In genomic region chr5:172719211-172719610, GRCh38 we compare ENCODE assay signal across 20 cellular contexts. TPM values are rescaled to one million over a fixed set of nuclear protein-coding genes. Genes with fewer than 3 reads are reported as not detected.
A peak's percentile ranks its signal among the peaks of the same experiment; 100 is the strongest.
DNase-seq lines count a peak whose midpoint lies in the region; ATAC-seq, FAIRE-seq and TF ChIP-seq lines count a peak whose summit lies in the region.
"Had no signal": no experiment of that assay in that cellular context is flagged by ENCODE, and none has a peak within 500 bp of the region (broad histone marks: within the 10 kb centered on the region; RNA-seq: fewer than 3 reads in every experiment).

No MANE protein-coding gene starts in this region.

- no peak overlapping the region for H3K27ac Mint-ChIP-seq in chondrocyte (ENCODE audit: unreplicated experiment)
- H3K27ac Mint-ChIP-seq: B cell; CD4-positive, CD25-positive, alpha-beta regulatory T cell had no signal

- no peak for TF ChIP-seq EP300 in suprapubic skin (IDR thresholded peaks at IDR 0.05)

- H3K27ac ChIP-seq in suprapubic skin = peak overlapping the region; percentile 35
- H3K27ac ChIP-seq: BLaER1 treated with 17β-estradiol and CSF1 and Interleukin-3, amounts not matched to agents 10 nM and 100 nM had no signal

- no peaks in the 10 kb centered on the region for H3K9me3 ChIP-seq in suprapubic skin
- H3K9me3 ChIP-seq: BLaER1 treated with 17β-estradiol and CSF1 and Interleukin-3, amounts not matched to agents 10 nM and 100 nM; HAP-1 had no signal

- no peaks in the 10 kb centered on the region for H3K36me3 Mint-ChIP-seq in chondrocyte (ENCODE audit: low read depth)
- H3K36me3 Mint-ChIP-seq: CD4-positive, CD25-positive, alpha-beta regulatory T cell; CD8-positive, alpha-beta memory T cell had no signal

- no peak for ATAC-seq in GM21786 (IDR thresholded peaks at IDR 0.05; ENCODE audit: unreplicated experiment)
- ATAC-seq in GM19467 (IDR thresholded peaks at IDR 0.05; ENCODE audit: unreplicated experiment) = no peak
- ATAC-seq: K562 had no signal

- TF ChIP-seq CTCF in chondrocyte (IDR thresholded peaks at IDR 0.05) (no peak), fibroblast of mammary gland (conservative IDR thresholded peaks at IDR 0.05; ENCODE audit: control insufficient read depth, insufficient read depth, low read depth, low read length) (no peak), suprapubic skin (IDR thresholded peaks at IDR 0.05) (no peak)

- H3K4me1 Mint-ChIP-seq in chondrocyte (ENCODE audit: low read depth) = peaks cover 22% of the 10 kb centered on the region

- H3K27me3 ChIP-seq in H7 (ENCODE audit: control insufficient read depth, insufficient read depth, low read length) (peaks cover 10% of the 10 kb centered on the region), suprapubic skin (no peaks in the 10 kb centered on the region)
- H3K27me3 ChIP-seq: BLaER1 treated with 17β-estradiol and CSF1 and Interleukin-3, amounts not matched to agents 10 nM and 100 nM had no signal

- no peak for TF ChIP-seq POLR2A in suprapubic skin (IDR thresholded peaks at IDR 0.05)

- H3K27me3 Mint-ChIP-seq in chondrocyte (ENCODE audit: low read depth) = no peaks in the 10 kb centered on the region
- H3K27me3 Mint-ChIP-seq: B cell; CD8-positive, alpha-beta memory T cell had no signal

- DNase-seq in H7 (peak; percentile 7), chondrocyte (ENCODE audit: low spot score) (peak; percentile 18), fibroblast of mammary gland (ENCODE audit: low read depth) (peak; percentile 36), suprapubic skin (ENCODE audit: low spot score in 2 of 2) (no peak), frontal cortex (ENCODE audit: low spot score in 2 of 2) (no peak)
- DNase-seq: CD4-positive, CD25-positive, alpha-beta regulatory T cell; CD8-positive, alpha-beta memory T cell; COR-L47; DMS 273 treated with DMSO at 0.1 percent for 48 hours; DMS53 had no signal

- H3K4me3 Mint-ChIP-seq in chondrocyte (ENCODE audit: unreplicated experiment) = no peak overlapping the region
- H3K4me3 Mint-ChIP-seq: B cell; CD4-positive, CD25-positive, alpha-beta regulatory T cell had no signal

- H3K4me3 ChIP-seq in H7 (ENCODE audit: insufficient read depth, low read depth, low read length) = no peak overlapping the region
- H3K4me3 ChIP-seq in fibroblast of mammary gland (ENCODE audit: control insufficient read depth, low read depth, low read length) = no peak overlapping the region
- H3K4me3 ChIP-seq in suprapubic skin = no peak overlapping the region
- H3K4me3 ChIP-seq: BLaER1 treated with 17β-estradiol and CSF1 and Interleukin-3, amounts not matched to agents 10 nM and 100 nM; HAP-1; K562 had no signal

- FAIRE-seq in frontal cortex (lab: Jason Lieb, UNC) = no peak
- FAIRE-seq: G401.6, GM12891, GM19239, H1, K562 had no signal

- no peaks in the 10 kb centered on the region for H3K9me3 Mint-ChIP-seq in chondrocyte (ENCODE audit: low read depth)
- H3K9me3 Mint-ChIP-seq: CD4-positive, CD25-positive, alpha-beta regulatory T cell; CD8-positive, alpha-beta memory T cell had no signal

- H3K36me3 ChIP-seq in H7 (replicated peaks; ENCODE audit: control insufficient read depth, insufficient read depth, low read length) = no peaks in the 10 kb centered on the region
- no peaks in the 10 kb centered on the region for H3K36me3 ChIP-seq in suprapubic skin
- H3K36me3 ChIP-seq: BLaER1 treated with 17β-estradiol and CSF1 and Interleukin-3, amounts not matched to agents 10 nM and 100 nM; HAP-1 had no signal

- WGBS in suprapubic skin = 78% methylated on average over 4 of the region's 4 CpGs

- peaks cover 75% of the 10 kb centered on the region for H3K4me1 ChIP-seq in suprapubic skin
- H3K4me1 ChIP-seq: HAP-1 had no signal

RNA-seq across cellular contexts. Expression of gene DUSP1, which starts 51.8 kb away (rescaled TPM):
- total RNA-seq in H7 (2014; rRNA removed; shearing (Covaris generic)) = 11.5 and 15.4 TPM in 2 replicates
- total RNA-seq in chondrocyte (91.5 to 171 TPM (median 150 TPM) in 3 replicates), suprapubic skin (1,000 to 10,000 TPM; 1,246 to 2,948 (median 1,762) TPM), frontal cortex (32.2 TPM)

Comparison
In these comparisons a context has a peak if more than half of its experiments do, and no peak if none do; other contexts are left out.
1. DNase-seq: peak in H7 (single experiment), chondrocyte (single experiment) and fibroblast of mammary gland (single experiment); none in suprapubic skin (0 of 2) and frontal cortex (0 of 2).